ENCODE assay signal across 26 cellular contexts in the genomic region with DNA sequence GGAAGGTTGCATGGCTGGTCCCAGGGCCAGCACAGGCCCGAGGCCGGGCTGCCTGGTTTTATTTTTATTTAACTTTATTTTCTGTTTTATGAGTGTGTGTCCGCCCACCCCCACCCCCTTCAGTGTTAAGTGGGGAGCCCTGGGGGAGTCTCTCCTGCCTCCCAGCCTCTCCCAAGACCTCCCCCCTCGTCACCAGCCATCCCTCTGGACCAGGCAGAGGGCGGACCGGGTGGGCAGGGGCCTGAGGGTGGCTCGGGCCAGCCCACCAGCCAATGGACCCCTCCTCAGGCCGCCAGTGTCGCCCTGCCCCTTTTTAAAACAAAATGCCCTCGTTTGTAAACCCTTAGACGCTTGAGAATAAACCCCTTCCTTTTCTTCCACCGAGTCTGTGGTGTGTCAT. TPM values are rescaled to one million over a fixed set of nuclear protein-coding genes. Genes with fewer than 3 reads are reported as not detected.
"Had no signal": no experiment of that assay in that cellular context is flagged by ENCODE, and none has a peak within 500 bp of the region (broad histone marks: within the 10 kb centered on the region; RNA-seq: fewer than 3 reads in every experiment).

No MANE protein-coding gene starts in this region.

- H3K9me3 Mint-ChIP-seq: activated CD4-positive, alpha-beta memory T cell treated with anti-CD3 and anti-CD28 coated beads for 36 hours; activated CD4-positive, alpha-beta T cell treated with anti-CD3 and anti-CD28 coated beads, Interleukin-2, amount 10 ng/mL, durations not matched to agents 7 days and 5 days; activated naive CD4-positive, alpha-beta T cell treated with anti-CD3 and anti-CD28 coated beads, Interleukin-2, amount 50 U/mL, for 72 hours; activated T-cell treated with anti-CD3 and anti-CD28 coated beads, Interleukin-2, amount 50 U/mL, for 4 hours had no signal

- H3K27ac ChIP-seq: Peyer's patch, SJSA1 had no signal

- H3K27ac Mint-ChIP-seq: activated CD4-positive, alpha-beta memory T cell treated with anti-CD3 and anti-CD28 coated beads for 36 hours; activated CD4-positive, alpha-beta T cell treated with anti-CD3 and anti-CD28 coated beads, Interleukin-2, amount 10 ng/mL, durations not matched to agents 7 days and 5 days; activated naive CD4-positive, alpha-beta T cell treated with anti-CD3 and anti-CD28 coated beads, Interleukin-2, amount 50 U/mL, for 72 hours; brain; T-helper 17 cell had no signal

- ATAC-seq: activated naive CD4-positive, alpha-beta T cell treated with anti-CD3 and anti-CD28 coated beads, Interleukin-2, amount 50 U/mL, for 72 hours; activated T-cell treated with anti-CD3 and anti-CD28 coated beads, Interleukin-2, amount 50 U/mL, for 4 hours; T-helper 17 cell had no signal

- H3K4me3 Mint-ChIP-seq: activated CD4-positive, alpha-beta memory T cell treated with anti-CD3 and anti-CD28 coated beads for 36 hours; activated CD4-positive, alpha-beta T cell treated with anti-CD3 and anti-CD28 coated beads, Interleukin-2, amount 10 ng/mL, durations not matched to agents 7 days and 5 days; activated T-cell treated with anti-CD3 and anti-CD28 coated beads, Interleukin-2, amount 50 U/mL, for 4 hours; brain had no signal

- FAIRE-seq: astrocyte, TTC549 had no signal

- DNase-seq: activated CD4-positive, alpha-beta memory T cell treated with anti-CD3 and anti-CD28 coated beads for 36 hours; activated CD4-positive, alpha-beta T cell treated with anti-CD3 and anti-CD28 coated beads, Interleukin-2, amount 10 ng/mL, durations not matched to agents 7 days and 5 days; activated CD4-positive, CD25-positive, alpha-beta regulatory T cell; activated CD8-positive, alpha-beta memory T cell treated with anti-CD3 and anti-CD28 coated beads for 24 hours; activated effector memory CD4-positive, alpha-beta T cell treated with anti-CD3 and anti-CD28 coated beads, Interleukin-2, amount 50 U/mL, for 16 hours; activated naive CD4-positive, alpha-beta T cell treated with Interleukin-2 at 50 U/mL for 16 hours; activated T-cell treated with anti-CD3 and anti-CD28 coated beads, Interleukin-2, amount 50 U/mL, for 4 hours; amygdala; Kasumi-1; NCI-H1105 treated with DMSO at 0.1 percent for 48 hours; NCI-H1436 treated with DMSO at 0.1 percent for 48 hours; NCI-H187; NCI-H2081; NCI-H510A treated with DMSO at 0.1 percent for 48 hours; NCI-H69; NK-92 treated with Interleukin-12 subunit alpha and Interleukin-12 subunit beta, amount 100 ng/mL, for 24 hours; OCI-M1; SHP77; T-helper 17 cell; T-helper 9 cell had no signal

- H3K9me3 ChIP-seq: Peyer's patch, SJSA1 had no signal

- H3K4me3 ChIP-seq: Peyer's patch, SJSA1 had no signal

RNA-seq across cellular contexts. Expression of a gene that starts 0.5 kb away (rescaled TPM):
- total RNA-seq: Peyer's patch, SJSA1 had no signal

RNA-seq across cellular contexts. Expression of a gene that starts 11.8 kb away (rescaled TPM):
- total RNA-seq: activated CD4-positive, alpha-beta T cell treated with anti-CD3 and anti-CD28 coated beads, Interleukin-2, amount 10 ng/mL, durations not matched to agents 7 days and 5 days; SJSA1; T-helper 17 cell had no signal

RNA-seq across cellular contexts. Expression of a gene that starts 25.8 kb away (rescaled TPM):
- total RNA-seq: activated CD4-positive, alpha-beta memory T cell treated with anti-CD3 and anti-CD28 coated beads for 36 hours; activated CD4-positive, alpha-beta T cell treated with anti-CD3 and anti-CD28 coated beads, Interleukin-2, amount 10 ng/mL, durations not matched to agents 7 days and 5 days; activated naive CD4-positive, alpha-beta T cell treated with anti-CD3 and anti-CD28 coated beads, Interleukin-2, amount 50 U/mL, for 72 hours; T-helper 17 cell had no signal
